In the genomic region with DNA sequence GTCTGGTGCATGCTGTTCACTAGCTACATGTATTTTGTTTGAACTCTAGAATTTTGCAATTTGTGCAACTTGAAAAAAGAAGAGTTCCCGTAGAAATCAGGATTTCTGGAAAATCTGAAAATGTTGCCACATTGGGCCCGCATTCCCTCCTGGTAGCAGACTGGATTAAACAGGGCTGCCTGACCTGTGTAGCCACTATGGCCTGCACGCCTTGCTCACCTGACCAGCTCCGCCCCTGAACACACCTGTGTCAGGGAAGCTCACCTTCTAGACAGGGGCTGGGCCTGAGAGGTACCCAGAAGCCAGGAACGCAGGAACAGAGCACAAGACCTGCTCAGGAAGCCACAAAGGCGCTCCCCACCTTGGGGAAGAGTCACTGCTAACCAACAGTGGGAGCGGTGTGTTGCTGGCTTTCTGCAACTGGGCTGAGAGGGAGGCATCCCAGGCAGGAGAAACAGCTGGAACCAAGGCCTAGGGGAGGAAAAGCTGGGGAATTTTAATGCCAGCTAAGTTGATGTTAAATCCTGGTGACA, we compare ENCODE assay signal across 15 cellular contexts.
DNase-seq lines count a peak whose midpoint lies in the region; ATAC-seq and TF ChIP-seq lines count a peak whose summit lies in the region.
"Had no signal": no experiment of that assay in that cellular context is flagged by ENCODE, and none has a peak within 500 bp of the region (broad histone marks: within the 10 kb centered on the region; RNA-seq: fewer than 3 reads in every experiment).

No MANE protein-coding gene starts in this region.

- CTCF ChIA-PET in activated naive CD4-positive, alpha-beta T cell treated with anti-CD3 and anti-CD28 coated beads for 36 hours (lab: Charles Lee) = no interaction called here

- H4K8ac ChIP-seq in neuronal stem cell (ENCODE audit: low read depth, low read length) = no peak overlapping the region

- H3K36me3 Mint-ChIP-seq in activated naive CD4-positive, alpha-beta T cell treated with anti-CD3 and anti-CD28 coated beads for 36 hours (ENCODE audit: low read depth) = no peaks in the 10 kb centered on the region
- H3K36me3 Mint-ChIP-seq: CD4-positive, alpha-beta memory T cell had no signal

- no peak for TF ChIP-seq POLR2A in spleen (IDR thresholded peaks at IDR 0.05)

- no peak overlapping the region for H2BK120ac ChIP-seq in neuronal stem cell (ENCODE audit: low read depth, low read length)

- H3K4ac ChIP-seq in neuronal stem cell (ENCODE audit: low read length) = peak overlapping the region; percentile 46

- H3K23ac ChIP-seq in neuronal stem cell (ENCODE audit: low read depth, low read length, poor library complexity) = no peak overlapping the region

- ATAC-seq in esophagus mucosa (peak; percentile 73), HG02610 (IDR thresholded peaks at IDR 0.05; ENCODE audit: unreplicated experiment) (no peak), HG03571 (IDR thresholded peaks at IDR 0.05; ENCODE audit: unreplicated experiment) (no peak)
- ATAC-seq: HCT116 had no signal

- no peak overlapping the region for H3K27ac Mint-ChIP-seq in activated naive CD4-positive, alpha-beta T cell treated with anti-CD3 and anti-CD28 coated beads for 36 hours
- H3K27ac Mint-ChIP-seq: CD4-positive, alpha-beta memory T cell; H9 had no signal

- H3K27me3 ChIP-seq in neuronal stem cell (ENCODE audit: control insufficient read depth in 3 of 3, insufficient read depth in 3 of 3, low read depth in 1 of 3, low read length in 3 of 3) (no peaks in the 10 kb centered on the region), spleen (replicated peaks in 1 of 7) (no peaks in the 10 kb centered on the region)

- H3K18ac ChIP-seq in neuronal stem cell (ENCODE audit: low read length) = peak overlapping the region; percentile 51

- H3K4me1 ChIP-seq in neuronal stem cell (ENCODE audit: control insufficient read depth in 2 of 2, insufficient read depth in 1 of 2, low read depth in 1 of 2, low read length in 2 of 2) (peaks cover 0 to 12% of the 10 kb centered on the region in 2 donors), spleen (no peaks in the 10 kb centered on the region)

- H4K91ac ChIP-seq in neuronal stem cell (ENCODE audit: low read depth, low read length, poor library complexity) = no peak overlapping the region

- H3K4me3 ChIP-seq in neuronal stem cell (ENCODE audit: low read length in 2 of 2) (no peak overlapping the region), spleen (no peak overlapping the region)

- H3K4me2 ChIP-seq in neuronal stem cell (ENCODE audit: insufficient read depth, low read length, poor library complexity, severe bottlenecking) = no peak overlapping the region

- H2BK5ac ChIP-seq in neuronal stem cell (ENCODE audit: low read length) = no peak overlapping the region

- H2AK5ac ChIP-seq in neuronal stem cell (ENCODE audit: low read depth, low read length) = peak overlapping the region; percentile 20

- peaks cover 0 to 4% of the 10 kb centered on the region in 2 donors for H3K9me3 ChIP-seq in neuronal stem cell (replicated peaks in 1 of 2; ENCODE audit: control insufficient read depth in 2 of 2, insufficient read depth in 1 of 2, low read depth in 1 of 2, low read length in 2 of 2)
- H3K9me3 ChIP-seq in spleen = peaks cover 0 to 18% (median 0%) of the 10 kb centered on the region in 8 donors

- no peak overlapping the region for H3K4me3 Mint-ChIP-seq in activated naive CD4-positive, alpha-beta T cell treated with anti-CD3 and anti-CD28 coated beads for 36 hours
- H3K4me3 Mint-ChIP-seq: CD4-positive, alpha-beta memory T cell; H9 had no signal

- H3K4me1 Mint-ChIP-seq in activated naive CD4-positive, alpha-beta T cell treated with anti-CD3 and anti-CD28 coated beads for 36 hours (ENCODE audit: low read depth) = no peaks in the 10 kb centered on the region
- H3K4me1 Mint-ChIP-seq: CD4-positive, alpha-beta memory T cell had no signal

- H3K27ac ChIP-seq in neuronal stem cell (replicated peaks; ENCODE audit: low read length) = no peak overlapping the region
- H3K27ac ChIP-seq in spleen = no peak overlapping the region

- H3K36me3 ChIP-seq in neuronal stem cell (replicated peaks in 1 of 2; ENCODE audit: control insufficient read depth in 2 of 2, insufficient read depth in 2 of 2, low read length in 2 of 2) (no peaks in the 10 kb centered on the region), spleen (no peaks in the 10 kb centered on the region)

- WGBS in neuronal stem cell (ENCODE audit: extremely low coverage in 2 of 2, insufficient read length in 2 of 2, insufficient replicate concordance in 1 of 2), 2 donors = no CpG with 5 or more reads among the region's 7 CpGs
- WGBS in spleen, 5 donors = 78 to 87% (median 85%) methylated on average over 7 of the region's 7 CpGs

- peaks cover 2% of the 10 kb centered on the region for H3K9me3 Mint-ChIP-seq in activated naive CD4-positive, alpha-beta T cell treated with anti-CD3 and anti-CD28 coated beads for 36 hours

- no peak overlapping the region for H3K9ac ChIP-seq in neuronal stem cell (ENCODE audit: low read depth, low read length, poor library complexity)

- no peaks in the 10 kb centered on the region for H3K79me1 ChIP-seq in neuronal stem cell (ENCODE audit: low read depth, low read length)

- no peak for TF ChIP-seq CTCF in spleen (IDR thresholded peaks at IDR 0.05 in 8 of 11, conservative IDR thresholded peaks at IDR 0.05 in 3 of 11)

- DNase-seq in neuronal stem cell (ENCODE audit: low spot score) = no peak
- DNase-seq in spleen = peak; percentile 37
- no peak for DNase-seq in activated naive CD4-positive, alpha-beta T cell treated with anti-CD3 and anti-CD28 coated beads for 36 hours
- DNase-seq: C1 segment of cervical spinal cord; Calu3; CD4-positive, alpha-beta memory T cell; COR-L47; DMS53; DMS79 treated with DMSO at 0.1 percent for 48 hours; GF-D8 had no signal

- peak overlapping the region; percentile 55 for H2BK15ac ChIP-seq in neuronal stem cell (ENCODE audit: low read length)

- no peak overlapping the region for H2AFZ ChIP-seq in neuronal stem cell (ENCODE audit: low read length)

- H3K14ac ChIP-seq in neuronal stem cell (ENCODE audit: low read length) = no peak overlapping the region

- no peak overlapping the region for H2BK12ac ChIP-seq in neuronal stem cell (ENCODE audit: low read length)

- H3K27me3 Mint-ChIP-seq in activated naive CD4-positive, alpha-beta T cell treated with anti-CD3 and anti-CD28 coated beads for 36 hours (ENCODE audit: low read depth) = no peaks in the 10 kb centered on the region

- intact Hi-C loops in spleen (cut with DNase I; ENCODE audit: low total_unique reads) = no loop called here
- intact Hi-C loops in activated naive CD4-positive, alpha-beta T cell treated with anti-CD3 and anti-CD28 coated beads for 36 hours (cut with micrococcal nuclease) = no loop called here
